7 cellular contexts compared by ENCODE assay signal in genomic region chr14:70416322-70416716, GRCh38. TPM values are rescaled to one million over a fixed set of nuclear protein-coding genes. Genes with fewer than 3 reads are reported as not detected.
DNase-seq lines count a peak whose midpoint lies in the region; ATAC-seq and TF ChIP-seq lines count a peak whose summit lies in the region.

No MANE protein-coding gene starts in this region.

- peak overlapping the region; percentile 93 for H3K4me3 ChIP-seq in lung
- peak overlapping the region; percentile 61 for H3K4me3 ChIP-seq in uterus

- peak overlapping the region; percentile 22 for H3K27ac ChIP-seq in caudate nucleus (ENCODE audit: low read depth, low read length)
- peak overlapping the region; percentile 29 to 79 for H3K27ac ChIP-seq in lung (ENCODE audit: low read depth in 1 of 2, low read length in 1 of 2)
- H3K27ac ChIP-seq in uterus, result peak overlapping the region; percentile 67 to 73

- H3K4me1 ChIP-seq in lung (ENCODE audit: control insufficient read depth in 2 of 2, insufficient read depth in 2 of 2, low read length in 2 of 2) (peaks cover 0 to 3% of the 10 kb centered on the region in 2 donors), uterus (no peaks in the 10 kb centered on the region)

- intact Hi-C loops in uterus (cut with DNase I; ENCODE audit: low total_unique reads), result no loop called here

- DNase-seq in NCI-H1105 treated with DMSO at 0.1 percent for 48 hours (lab: John Stamatoyannopoulos, UW) (peak; percentile 53), caudate nucleus (lab: John Stamatoyannopoulos, UW) (peak in 1 of 61 donors; percentile 24), lung (ENCODE audit: low spot score) (no peak), uterus (no peak), NCI-H524 treated with DMSO at 0.1 percent for 48 hours (lab: John Stamatoyannopoulos, UW) (no peak), NOMO-1 treated with DMSO at 0.1 percent for 48 hours (lab: John Stamatoyannopoulos, UW; ENCODE audit: unreplicated experiment) (no peak)

- peak; percentile 4 for ATAC-seq in GM18502 (IDR thresholded peaks at IDR 0.05; ENCODE audit: poor library complexity, unreplicated experiment)
- ATAC-seq in lung (ENCODE audit: insufficient read depth, low FRiP score), result no peak

- WGBS in lung, 2 donors, result 5 to 8% methylated on average over 8 of the region's 8 CpGs

- H3K9me3 ChIP-seq in lung (ENCODE audit: control insufficient read depth in 2 of 2, insufficient read depth in 1 of 2, low read length in 1 of 2), result no peaks in the 10 kb centered on the region
- H3K9me3 ChIP-seq in uterus, result no peaks in the 10 kb centered on the region

- TF ChIP-seq CTCF in lung (IDR thresholded peaks at IDR 0.05; ENCODE audit: control extremely low read depth, extremely low read depth), result no peak
- no peak for TF ChIP-seq CTCF in uterus (IDR thresholded peaks at IDR 0.05)

- H3K36me3 ChIP-seq in lung (ENCODE audit: control insufficient read depth in 2 of 2, insufficient read depth in 2 of 2, low read length in 2 of 2) (no peaks in the 10 kb centered on the region), uterus (no peaks in the 10 kb centered on the region)

- no peak for TF ChIP-seq POLR2A in uterus (IDR thresholded peaks at IDR 0.05)

- no peaks in the 10 kb centered on the region for H3K27me3 ChIP-seq in lung (ENCODE audit: control insufficient read depth, insufficient read depth)
- no peaks in the 10 kb centered on the region for H3K27me3 ChIP-seq in uterus

RNA-seq across cellular contexts. Expression of gene SYNJ2BP, which starts 0.6 kb away (rescaled TPM):
- total RNA-seq in lung (10 to 100 TPM; 27.0 to 32.4 TPM), uterus (10 to 100 TPM; 11.8 to 51.7 (median 32.3) TPM)
- 1 to 10 TPM; 9.6 to 9.8 TPM for polyA plus RNA-seq in lung

RNA-seq across cellular contexts. Expression of gene ADAM21, which starts 35.7 kb away (rescaled TPM):
- total RNA-seq in lung (under 1 TPM; 0.09 to 0.17 TPM), uterus (under 1 TPM in 1 of 4 donors, not detected in 3; 0.07 TPM)
- polyA plus RNA-seq in lung, result under 1 TPM in 1 of 2 donors, not detected in 1; 0.14 TPM

RNA-seq across cellular contexts. Expression of gene COX16, which starts 56.8 kb away (rescaled TPM):
- total RNA-seq in lung (10 to 100 TPM; 31.2 to 34.1 TPM), uterus (10 to 100 TPM; 20.6 to 47.8 (median 34.8) TPM)
- polyA plus RNA-seq in lung, result 10 to 100 TPM; 36.9 to 70.8 TPM
